Comparison of ENCODE assay signal across 28 cellular contexts in the genomic region with DNA sequence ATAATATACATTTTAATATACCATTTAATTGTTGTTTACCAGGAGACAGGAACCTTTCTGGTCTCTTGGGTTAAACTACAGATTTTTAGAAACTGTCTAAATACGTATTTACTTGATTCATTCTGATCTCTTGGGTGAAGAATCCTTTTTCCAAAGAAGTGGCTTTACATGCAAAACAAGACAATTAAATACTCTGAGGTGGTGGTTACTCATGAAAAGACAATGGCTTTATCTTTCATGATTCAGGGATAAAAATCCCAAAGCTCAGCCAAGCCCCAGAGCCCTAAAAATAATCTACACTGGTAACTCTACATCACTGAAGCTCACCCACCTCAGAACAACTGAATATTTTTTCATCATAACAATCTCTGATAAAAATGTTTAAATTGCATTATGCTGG.
DNase-seq lines count a peak whose midpoint lies in the region; ATAC-seq, FAIRE-seq and TF ChIP-seq lines count a peak whose summit lies in the region.
"Had no signal": no experiment of that assay in that cellular context is flagged by ENCODE, and none has a peak within 500 bp of the region (broad histone marks: within the 10 kb centered on the region; RNA-seq: fewer than 3 reads in every experiment).

No MANE protein-coding gene starts in this region.

- no peak overlapping the region for H4K8ac ChIP-seq in IMR-90 (ENCODE audit: low read depth in 2 of 2, low read length in 2 of 2)

- no peak overlapping the region for H3K4me2 ChIP-seq in IMR-90 (ENCODE audit: low read depth, low read length)
- H3K4me2 ChIP-seq in astrocyte (ENCODE audit: low read length), result peak overlapping the region; percentile 63
- H3K4me2 ChIP-seq: GM23338 had no signal

- H2BK5ac ChIP-seq in IMR-90 (ENCODE audit: low read depth, low read length, poor library complexity, severe bottlenecking), result no peak overlapping the region

- no peak overlapping the region for H2BK120ac ChIP-seq in IMR-90 (ENCODE audit: low read depth, low read length)

- no peak overlapping the region for H3K23ac ChIP-seq in IMR-90 (ENCODE audit: low read depth, low read length)

- H3K9ac ChIP-seq in IMR-90 (ENCODE audit: low read depth, low read length) (no peak overlapping the region), astrocyte (ENCODE audit: low read length) (peak overlapping the region; percentile 37)

- intact Hi-C loops in IMR-90 (cut with micrococcal nuclease), result no loop called here

- H3K4me3 Mint-ChIP-seq in astrocyte (ENCODE audit: unreplicated experiment), result no peak overlapping the region
- H3K4me3 Mint-ChIP-seq: GM23338, IgD-negative memory B cell, T-helper 17 cell had no signal

- CTCF ChIA-PET in IMR-90 (lab: Yijun Ruan, JAX), result interaction anchor here (1.3 kb wide), 1 partner anchor 9 kb away, joined by 4 read pairs; no protein-coding TSS in a partner anchor

- no TSS peak for BruUV-seq in IMR-90 (replicated peaks; lab: Mats Ljungman, UMichigan)

- in situ Hi-C loops in IMR-90 (cut with MboI; ENCODE audit: low sequenced_read_pairs), result no loop called here

- H3K79me2 ChIP-seq in astrocyte (ENCODE audit: insufficient read depth, low read length), result no peaks in the 10 kb centered on the region

- no peaks in the 10 kb centered on the region for H3K9me3 ChIP-seq in IMR-90 (ENCODE audit: control insufficient read depth, insufficient read depth, low read length)
- no peaks in the 10 kb centered on the region for H3K9me3 ChIP-seq in astrocyte (ENCODE audit: insufficient read depth, low read depth, low read length)
- H3K9me3 ChIP-seq: heart right ventricle, Peyer's patch had no signal

- no peaks in the 10 kb centered on the region for H4K20me1 ChIP-seq in IMR-90 (ENCODE audit: insufficient read depth, low read length)
- H4K20me1 ChIP-seq in astrocyte (ENCODE audit: insufficient read depth, low read length), result no peaks in the 10 kb centered on the region

- H3K27ac ChIP-seq in IMR-90 (ENCODE audit: insufficient read depth, low read length) (no peak overlapping the region), astrocyte (ENCODE audit: low read depth, low read length) (peak overlapping the region; percentile 64)
- H3K27ac ChIP-seq: brain microvascular endothelial cell, C4-2B, heart right ventricle, Peyer's patch had no signal

- H3K56ac ChIP-seq in IMR-90 (ENCODE audit: extremely low read depth, insufficient read depth, low read length), result no peak overlapping the region

- TF ChIP-seq CTCF in IMR-90 (conservative IDR thresholded peaks at IDR 0.05; ENCODE audit: low read depth, low read length), result no peak
- no peak for TF ChIP-seq CTCF in astrocyte (IDR thresholded peaks at IDR 0.05; ENCODE audit: insufficient read depth, low read depth, low read length)

- H4K5ac ChIP-seq in IMR-90 (ENCODE audit: low read depth, low read length), result no peak overlapping the region

- no peak overlapping the region for H3K4ac ChIP-seq in IMR-90 (ENCODE audit: low read depth, low read length)

- dilution Hi-C loops in IMR-90 (cut with HindIII; ENCODE audit: low sequenced_read_pairs, unreplicated experiment), result no loop called here

- H3K4me3 ChIP-seq in IMR-90 (ENCODE audit: insufficient read depth, low read depth, low read length) (no peak overlapping the region), astrocyte (ENCODE audit: insufficient read depth, low read depth, low read length) (no peak overlapping the region)
- H3K4me3 ChIP-seq: GM23338, heart right ventricle, Peyer's patch had no signal

- no peak overlapping the region for H3K27ac Mint-ChIP-seq in astrocyte (ENCODE audit: unreplicated experiment)
- H3K27ac Mint-ChIP-seq: GM23338, IgD-negative memory B cell, progenitor cell of endocrine pancreas, T-helper 17 cell had no signal

- no peaks in the 10 kb centered on the region for H3K36me3 Mint-ChIP-seq in astrocyte (ENCODE audit: low read depth, unreplicated experiment)

- peak; percentile 94 for FAIRE-seq in astrocyte (lab: Jason Lieb, UNC)

- POLR2A ChIA-PET in IMR-90 (lab: Charles Lee; ENCODE audit: unreplicated experiment), result no interaction called here

- H2AFZ ChIP-seq in IMR-90 (replicated peaks; ENCODE audit: low read length, poor library complexity), result no peak overlapping the region
- H2AFZ ChIP-seq in astrocyte (ENCODE audit: low read depth, low read length), result no peak overlapping the region
- H2AFZ ChIP-seq: GM23338 had no signal

- H3K36me3 ChIP-seq in IMR-90 (ENCODE audit: control insufficient read depth, insufficient read depth, low read length) (no peaks in the 10 kb centered on the region), astrocyte (ENCODE audit: insufficient read depth, low read length) (no peaks in the 10 kb centered on the region)
- H3K36me3 ChIP-seq: brain microvascular endothelial cell, heart right ventricle, Peyer's patch had no signal

- H2AK9ac ChIP-seq in IMR-90 (replicated peaks; ENCODE audit: low read depth, low read length, poor library complexity), result no peak overlapping the region

- no peak overlapping the region; the same call in 2 of the 3 replicates for H2BK15ac ChIP-seq in IMR-90 (ENCODE audit: low read depth, low read length)

- no peak overlapping the region for H3K18ac ChIP-seq in IMR-90 (ENCODE audit: low read depth, low read length)

- TF ChIP-seq RAD21 in IMR-90 (IDR thresholded peaks at IDR 0.05; ENCODE audit: low read length), result no peak

- H4K91ac ChIP-seq in IMR-90 (ENCODE audit: insufficient read depth, low read depth, low read length), result no peak overlapping the region

- H3K9me3 Mint-ChIP-seq in astrocyte (ENCODE audit: unreplicated experiment), result no peaks in the 10 kb centered on the region
- H3K9me3 Mint-ChIP-seq: GM23338, IgD-negative memory B cell had no signal

- DNase-seq in Daoy (ENCODE audit: low read depth), result peak; percentile 50
- DNase-seq in IMR-90, result peak; percentile 27
- peak; percentile 79 for DNase-seq in astrocyte (ENCODE audit: low read depth)
- peak; percentile 22 for DNase-seq in kidney tubule cell (ENCODE audit: low spot score)
- no peak for DNase-seq in cerebellar nuclear complex (lab: John Stamatoyannopoulos, UW)
- DNase-seq in NCI-H1048 (lab: John Stamatoyannopoulos, UW), result no peak
- DNase-seq in occipital lobe (lab: John Stamatoyannopoulos, UW), result no peak
- no peak for DNase-seq in T-helper 2 cell
- DNase-seq: activated CD4-positive, alpha-beta T cell treated with anti-CD3 and anti-CD28 coated beads for 4 hours; activated gamma-delta T cell; activated T-cell treated with anti-CD3 and anti-CD28 coated beads, Interleukin-2, amount 50 U/mL, for 1 hour; brain microvascular endothelial cell; DMS79 treated with DMSO at 0.1 percent for 48 hours; effector CD4-positive, alpha-beta T cell; foreskin melanocyte; heart right ventricle; left cardiac atrium; mesendoderm; NCI-H1105 treated with DMSO at 0.1 percent for 48 hours; NCI-H1930; NCI-H524 treated with DMSO at 0.1 percent for 48 hours; Peyer's patch; stimulated activated naive CD4-positive, alpha-beta T cell treated with Interleukin-2 at 50 U/mL for 16 hours; T-helper 17 cell had no signal

- H3K27me3 Mint-ChIP-seq in astrocyte (ENCODE audit: low read depth, unreplicated experiment), result peaks cover 6% of the 10 kb centered on the region
- H3K27me3 Mint-ChIP-seq: IgD-negative memory B cell had no signal

- H3K4me1 Mint-ChIP-seq in astrocyte (ENCODE audit: low read depth, unreplicated experiment), result peaks cover 10% of the 10 kb centered on the region
- H3K4me1 Mint-ChIP-seq: GM23338 had no signal

- no peak overlapping the region for H2BK20ac ChIP-seq in IMR-90 (ENCODE audit: low read depth, low read length)

- no peaks in the 10 kb centered on the region for H3K79me1 ChIP-seq in IMR-90 (ENCODE audit: low read depth in 1 of 2, low read length in 2 of 2)

- no peak overlapping the region for H2AK5ac ChIP-seq in IMR-90 (ENCODE audit: low read depth, low read length)

- no peak for ATAC-seq in IMR-90 (ENCODE audit: low read depth)
- ATAC-seq: GM23338, heart right ventricle, left cardiac atrium, T-helper 17 cell had no signal

- H3K4me1 ChIP-seq in IMR-90 (ENCODE audit: control insufficient read depth, insufficient read depth, low read length), result peaks cover 12% of the 10 kb centered on the region
- peaks cover 30% of the 10 kb centered on the region for H3K4me1 ChIP-seq in astrocyte (ENCODE audit: insufficient read depth, low read length)
- H3K4me1 ChIP-seq: Peyer's patch had no signal

- no peak overlapping the region for H3K14ac ChIP-seq in IMR-90 (replicated peaks; ENCODE audit: low read depth, low read length)

- TF ChIP-seq POLR2A in IMR-90 (IDR thresholded peaks at IDR 0.05; ENCODE audit: low read depth, low read length), result no peak

- H3K27me3 ChIP-seq in IMR-90 (ENCODE audit: control insufficient read depth, insufficient read depth, low read length), result no peaks in the 10 kb centered on the region
- no peaks in the 10 kb centered on the region for H3K27me3 ChIP-seq in astrocyte (ENCODE audit: insufficient read depth, low read length)
- H3K27me3 ChIP-seq: brain microvascular endothelial cell, heart right ventricle, Peyer's patch had no signal

- no CpG with 5 or more reads among the region's 1 CpG for WGBS in IMR-90 (ENCODE audit: extremely low coverage in 2 of 2, insufficient read length in 1 of 2), 2 experiments

- peaks cover 4% of the 10 kb centered on the region; the same call in 1 of the 2 replicates for H3K9me1 ChIP-seq in IMR-90 (ENCODE audit: insufficient read depth, low read length)

TF ChIP-seq in IMR-90, 13 proteins besides CTCF, POLR2A, EP300 and RAD21 (continues in another document):
- TF ChIP-seq RFX5 (IDR thresholded peaks at IDR 0.05; ENCODE audit: low read depth, low read length) (no peak), FOS (IDR thresholded peaks at IDR 0.05; ENCODE audit: low read depth, low read length) (no peak), RCOR1 (IDR thresholded peaks at IDR 0.05; ENCODE audit: insufficient replicate concordance, low read length) (no peak), SMC3 (IDR thresholded peaks at IDR 0.05; ENCODE audit: low read depth, low read length) (no peak)
- TF ChIP-seq, protein P1, sequence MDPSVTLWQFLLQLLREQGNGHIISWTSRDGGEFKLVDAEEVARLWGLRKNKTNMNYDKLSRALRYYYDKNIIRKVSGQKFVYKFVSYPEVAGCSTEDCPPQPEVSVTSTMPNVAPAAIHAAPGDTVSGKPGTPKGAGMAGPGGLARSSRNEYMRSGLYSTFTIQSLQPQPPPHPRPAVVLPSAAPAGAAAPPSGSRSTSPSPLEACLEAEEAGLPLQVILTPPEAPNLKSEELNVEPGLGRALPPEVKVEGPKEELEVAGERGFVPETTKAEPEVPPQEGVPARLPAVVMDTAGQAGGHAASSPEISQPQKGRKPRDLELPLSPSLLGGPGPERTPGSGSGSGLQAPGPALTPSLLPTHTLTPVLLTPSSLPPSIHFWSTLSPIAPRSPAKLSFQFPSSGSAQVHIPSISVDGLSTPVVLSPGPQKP (IDR thresholded peaks at IDR 0.05; ENCODE audit: borderline replicate concordance, low read depth, low read length), result no peak
- TF ChIP-seq, protein P2, sequence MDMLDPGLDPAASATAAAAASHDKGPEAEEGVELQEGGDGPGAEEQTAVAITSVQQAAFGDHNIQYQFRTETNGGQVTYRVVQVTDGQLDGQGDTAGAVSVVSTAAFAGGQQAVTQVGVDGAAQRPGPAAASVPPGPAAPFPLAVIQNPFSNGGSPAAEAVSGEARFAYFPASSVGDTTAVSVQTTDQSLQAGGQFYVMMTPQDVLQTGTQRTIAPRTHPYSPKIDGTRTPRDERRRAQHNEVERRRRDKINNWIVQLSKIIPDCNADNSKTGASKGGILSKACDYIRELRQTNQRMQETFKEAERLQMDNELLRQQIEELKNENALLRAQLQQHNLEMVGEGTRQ (IDR thresholded peaks at IDR 0.05; ENCODE audit: low read depth, low read length), result no peak

Comparison
In these comparisons a context has a peak if more than half of its experiments do, and no peak if none do; other contexts are left out.
1. DNase-seq: peak in Daoy (single experiment), IMR-90 (single experiment), astrocyte (single experiment) and kidney tubule cell (single experiment); none in cerebellar nuclear complex (0 of 2), NCI-H1048 (single experiment), occipital lobe (single experiment) and T-helper 2 cell (0 of 5).